Comparison of ENCODE assay signal across 8 cellular contexts in genomic region chr13:87677334-87678234, GRCh38. TPM values are rescaled to one million over a fixed set of nuclear protein-coding genes. Genes with fewer than 3 reads are reported as not detected.
A peak's percentile ranks its signal among the peaks of the same experiment; 100 is the strongest.
DNase-seq lines count a peak whose midpoint lies in the region; ATAC-seq, FAIRE-seq and TF ChIP-seq lines count a peak whose summit lies in the region.

No MANE protein-coding gene starts in this region.

- H3K27me3 ChIP-seq in heart left ventricle: peaks cover 23 to 61% (median 53%) of the 10 kb centered on the region in 9 donors
- H3K27me3 ChIP-seq in pancreas: peaks cover 0 to 25% (median 7%) of the 10 kb centered on the region in 4 donors

- ATAC-seq in heart left ventricle: peak in 1 of 4 donors; percentile 41
- no peak for ATAC-seq in Right ventricle myocardium superior (ENCODE audit: poor library complexity)
- peak; percentile 34 for ATAC-seq in activated B cell treated with CpG ODN at 0.5 μM for 24 hours (ENCODE audit: low read depth)
- ATAC-seq in pancreas: peak; percentile 63 to 79 (median 70)
- ATAC-seq in HG02981 (IDR thresholded peaks at IDR 0.05; ENCODE audit: unreplicated experiment): no peak

- 1 to 5% (median 2%) methylated on average over 29 to 72 of the region's 72 CpGs for WGBS in heart left ventricle, 4 donors
- WGBS in pancreas, 2 donors: 2% methylated on average over 72 of the region's 72 CpGs

- H3K4me3 ChIP-seq in heart left ventricle: peak overlapping the region; percentile 8 to 55 (median 44)
- peak overlapping the region; percentile 13 for H3K4me3 ChIP-seq in fibroblast of the aortic adventitia (ENCODE audit: low read depth, low read length)
- peak overlapping the region; percentile 20 to 41 (median 32) for H3K4me3 ChIP-seq in pancreas

- POLR2A ChIA-PET in activated B cell treated with CpG ODN at 0.5 μM for 24 hours (lab: Charles Lee): no interaction called here

- H3K27ac ChIP-seq in heart left ventricle (no peak overlapping the region), pancreas (peak overlapping the region in 1 of 4 donors; percentile 11)

- intact Hi-C loops in heart left ventricle (cut with DNase I): no loop called here
- intact Hi-C loops in Right ventricle myocardium superior (cut with DNase I): no loop called here
- intact Hi-C loops in activated B cell treated with CpG ODN at 0.5 μM for 24 hours (cut with micrococcal nuclease): no loop called here
- intact Hi-C loops in pancreas (cut with DNase I): no loop called here

- H3K9me3 Mint-ChIP-seq in activated B cell treated with CpG ODN at 0.5 μM for 24 hours: peaks cover 2% of the 10 kb centered on the region

- no peak for DNase-seq in heart left ventricle
- DNase-seq in Right ventricle myocardium superior: no peak
- no peak for DNase-seq in activated B cell treated with CpG ODN at 0.5 μM for 24 hours
- DNase-seq in fibroblast of the aortic adventitia (ENCODE audit: low read depth): no peak
- DNase-seq in pancreas: peak in 5 of 6 donors; percentile 15 to 70 (median 39)
- DNase-seq in hippocampal formation (lab: John Stamatoyannopoulos, UW): no peak
- DNase-seq in GM19240 (ENCODE audit: insufficient read length, low spot score): no peak

- peak overlapping the region; percentile 77 for H3K4me3 Mint-ChIP-seq in activated B cell treated with CpG ODN at 0.5 μM for 24 hours

- TF ChIP-seq CTCF in heart left ventricle (IDR thresholded peaks at IDR 0.05): no peak
- TF ChIP-seq CTCF in activated B cell treated with CpG ODN at 0.5 μM for 24 hours (IDR thresholded peaks at IDR 0.05): no peak
- no peak for TF ChIP-seq CTCF in fibroblast of the aortic adventitia (IDR thresholded peaks at IDR 0.05; ENCODE audit: insufficient read depth, low read length)
- TF ChIP-seq CTCF in pancreas (IDR thresholded peaks at IDR 0.05): no peak

- H3K27me3 Mint-ChIP-seq in activated B cell treated with CpG ODN at 0.5 μM for 24 hours: peaks cover 33% of the 10 kb centered on the region

- CTCF ChIA-PET in activated B cell treated with CpG ODN at 0.5 μM for 24 hours (lab: Charles Lee): no interaction called here

- no peak for FAIRE-seq in pancreas (lab: Jason Lieb, UNC)

- H3K36me3 Mint-ChIP-seq in activated B cell treated with CpG ODN at 0.5 μM for 24 hours (ENCODE audit: low read depth): no peaks in the 10 kb centered on the region

- TF ChIP-seq POLR2A in heart left ventricle (IDR thresholded peaks at IDR 0.05): no peak

- peaks cover 33% of the 10 kb centered on the region for H3K4me1 Mint-ChIP-seq in activated B cell treated with CpG ODN at 0.5 μM for 24 hours

- peaks cover 0 to 27% (median 11%) of the 10 kb centered on the region in 12 donors for H3K4me1 ChIP-seq in heart left ventricle
- peaks cover 0 to 10% (median 0%) of the 10 kb centered on the region in 3 donors for H3K4me1 ChIP-seq in pancreas

- no peaks in the 10 kb centered on the region for H3K36me3 ChIP-seq in heart left ventricle
- no peaks in the 10 kb centered on the region for H3K36me3 ChIP-seq in pancreas

- H3K9me3 ChIP-seq in heart left ventricle (no peaks in the 10 kb centered on the region), pancreas (no peaks in the 10 kb centered on the region)

- H3K27ac Mint-ChIP-seq in activated B cell treated with CpG ODN at 0.5 μM for 24 hours: no peak overlapping the region

RNA-seq across cellular contexts. Expression of gene SLITRK5, which starts 6.4 kb away (rescaled TPM):
- under 1 TPM in 6 of 9 donors, not detected in 3; under 0.01 to 0.61 (median 0.05) TPM for total RNA-seq in heart left ventricle
- polyA plus RNA-seq in heart left ventricle: under 1 TPM; under 0.01 TPM
- total RNA-seq in Right ventricle myocardium superior: 0.03 TPM
- total RNA-seq in activated B cell treated with CpG ODN at 0.5 μM for 24 hours: not detected in 2 replicates
- total RNA-seq in fibroblast of the aortic adventitia (ENCODE audit: low replicate concordance): under 0.01 and 0.09 TPM in 2 replicates
- total RNA-seq in pancreas: under 1 TPM; 0.06 to 0.41 (median 0.25) TPM
- polyA plus RNA-seq in pancreas: 1 to 10 TPM in 1 of 2 donors, under 1 TPM in 1; 0.19 to 1.4 TPM

Comparison
In these comparisons a context has a peak if more than half of its experiments do, and no peak if none do; other contexts are left out.
1. ATAC-seq: peak in activated B cell treated with CpG ODN at 0.5 μM for 24 hours (single experiment) and pancreas (4 of 4); none in Right ventricle myocardium superior (single experiment) and HG02981 (single experiment).
2. DNase-seq: peak in pancreas (5 of 6); none in heart left ventricle (0 of 5), Right ventricle myocardium superior (single experiment), activated B cell treated with CpG ODN at 0.5 μM for 24 hours (single experiment), fibroblast of the aortic adventitia (single experiment), hippocampal formation (0 of 2) and GM19240 (single experiment).
3. Peak in every context shown above with its lines, with median percentiles within 50 percentile points of each other: H3K4me3 ChIP-seq.